In genomic region chr2:197480165-197481036, GRCh38 we compare ENCODE assay signal across 1 cellular context.
TF ChIP-seq lines count a peak whose summit lies in the region.

No MANE protein-coding gene starts in this region.

TF ChIP-seq in HepG2, 621 proteins besides CTCF, POLR2A, EP300 and RAD21 (continues in another document):
- peak; percentile 38; the same call in 1 of the 2 replicates for TF ChIP-seq EHMT2 (IDR thresholded peaks at IDR 0.05; ENCODE audit: borderline replicate concordance, low read depth, low read length)
- 0 out of 2 replicates have a peak, but pooled peaks have one; percentile 7 for TF ChIP-seq THRA (CRISPR knock-in tag; IDR thresholded peaks at IDR 0.05; ENCODE audit: borderline replicate concordance)
- TF ChIP-seq PAWR (CRISPR knock-in tag; IDR thresholded peaks at IDR 0.05; ENCODE audit: borderline replicate concordance) = no peak
- TF ChIP-seq POGZ (CRISPR knock-in tag; IDR thresholded peaks at IDR 0.05) = no peak
- no peak for TF ChIP-seq ZFAT (CRISPR knock-in tag; conservative IDR thresholded peaks at IDR 0.05)
- no peak for TF ChIP-seq FOXK2 (IDR thresholded peaks at IDR 0.05)
- TF ChIP-seq ZNF547 (CRISPR knock-in tag; IDR thresholded peaks at IDR 0.05) = peak; percentile 61; the same call in 1 of the 2 replicates
- 0 out of 2 replicates have a peak, but pooled peaks have one; percentile 26 for TF ChIP-seq KDM2A (CRISPR knock-in tag; IDR thresholded peaks at IDR 0.05; ENCODE audit: borderline replicate concordance, low read depth)
- TF ChIP-seq HIVEP1 (CRISPR knock-in tag; IDR thresholded peaks at IDR 0.05) = 0 out of 2 replicates have a peak, but pooled peaks have one; percentile 28
- no peak for TF ChIP-seq ZNF460 (CRISPR knock-in tag; IDR thresholded peaks at IDR 0.05; ENCODE audit: borderline replicate concordance)
- TF ChIP-seq ZNF558 (CRISPR knock-in tag; IDR thresholded peaks at IDR 0.05; ENCODE audit: borderline replicate concordance) = no peak
- 0 out of 2 replicates have a peak, but pooled peaks have one; percentile 20 for TF ChIP-seq HNF4A (CRISPR knock-in tag; IDR thresholded peaks at IDR 0.05)
- TF ChIP-seq, protein P1, sequence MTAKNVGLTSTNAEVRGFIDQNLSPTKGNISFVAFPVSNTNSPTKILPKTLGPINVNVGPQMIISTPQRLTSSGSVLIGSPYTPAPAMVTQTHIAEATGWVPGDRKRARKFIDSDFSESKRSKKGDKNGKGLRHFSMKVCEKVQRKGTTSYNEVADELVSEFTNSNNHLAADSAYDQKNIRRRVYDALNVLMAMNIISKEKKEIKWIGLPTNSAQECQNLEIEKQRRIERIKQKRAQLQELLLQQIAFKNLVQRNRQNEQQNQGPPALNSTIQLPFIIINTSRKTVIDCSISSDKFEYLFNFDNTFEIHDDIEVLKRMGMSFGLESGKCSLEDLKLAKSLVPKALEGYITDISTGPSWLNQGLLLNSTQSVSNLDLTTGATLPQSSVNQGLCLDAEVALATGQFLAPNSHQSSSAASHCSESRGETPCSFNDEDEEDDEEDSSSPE (CRISPR knock-in tag; IDR thresholded peaks at IDR 0.05) = no peak; the same call in 1 of the 2 replicates
- TF ChIP-seq ZNF12 (CRISPR knock-in tag; IDR thresholded peaks at IDR 0.05) = peak; percentile 7; the same call in 1 of the 2 replicates
- peak; percentile 37; the same call in 1 of the 2 replicates for TF ChIP-seq PHF8 (CRISPR knock-in tag; IDR thresholded peaks at IDR 0.05)
- no peak for TF ChIP-seq MAZ (IDR thresholded peaks at IDR 0.05; ENCODE audit: borderline replicate concordance, low read depth, low read length)
- 0 out of 2 replicates have a peak, but pooled peaks have one; percentile 1 for TF ChIP-seq MAZ (CRISPR knock-in tag; IDR thresholded peaks at IDR 0.05; ENCODE audit: low read depth)
- TF ChIP-seq ZNF235 (CRISPR knock-in tag; IDR thresholded peaks at IDR 0.05; ENCODE audit: borderline replicate concordance) = no peak
- TF ChIP-seq AKAP8 (CRISPR knock-in tag; IDR thresholded peaks at IDR 0.05) = 0 out of 2 replicates have a peak, but pooled peaks have one; percentile 5
- TF ChIP-seq ZBED4 (CRISPR knock-in tag; IDR thresholded peaks at IDR 0.05; ENCODE audit: borderline replicate concordance) = peak; percentile 18; the same call in 1 of the 2 replicates
- peak; percentile 63 for TF ChIP-seq TEAD3 (CRISPR knock-in tag; optimal IDR thresholded peaks at IDR 0.05; ENCODE audit: borderline replicate concordance)
- TF ChIP-seq NR2F2 (IDR thresholded peaks at IDR 0.05; ENCODE audit: borderline replicate concordance, low read depth) = 0 out of 2 replicates have a peak, but pooled peaks have one; percentile 7
- peak; percentile 61 for TF ChIP-seq ZEB1 (IDR thresholded peaks at IDR 0.05; ENCODE audit: insufficient replicate concordance, low read depth)
- no peak for TF ChIP-seq ZNF251 (CRISPR knock-in tag; IDR thresholded peaks at IDR 0.05)
- no peak for TF ChIP-seq GATAD1 (CRISPR knock-in tag; IDR thresholded peaks at IDR 0.05)
- TF ChIP-seq ZNF121 (CRISPR knock-in tag; IDR thresholded peaks at IDR 0.05) = peak; percentile 78; the same call in 1 of the 2 replicates
- TF ChIP-seq MXD1 (CRISPR knock-in tag; IDR thresholded peaks at IDR 0.05) = no peak
- no peak for TF ChIP-seq ZNF484 (CRISPR knock-in tag; IDR thresholded peaks at IDR 0.05; ENCODE audit: borderline replicate concordance, low read depth)
- TF ChIP-seq HNF4G (IDR thresholded peaks at IDR 0.05; ENCODE audit: borderline replicate concordance, low read depth, low read length) = 0 out of 2 replicates have a peak, but pooled peaks have one; percentile 33
- TF ChIP-seq HNF4G (CRISPR knock-in tag; IDR thresholded peaks at IDR 0.05; ENCODE audit: borderline replicate concordance, low read depth) = no peak
- TF ChIP-seq, protein P2, sequence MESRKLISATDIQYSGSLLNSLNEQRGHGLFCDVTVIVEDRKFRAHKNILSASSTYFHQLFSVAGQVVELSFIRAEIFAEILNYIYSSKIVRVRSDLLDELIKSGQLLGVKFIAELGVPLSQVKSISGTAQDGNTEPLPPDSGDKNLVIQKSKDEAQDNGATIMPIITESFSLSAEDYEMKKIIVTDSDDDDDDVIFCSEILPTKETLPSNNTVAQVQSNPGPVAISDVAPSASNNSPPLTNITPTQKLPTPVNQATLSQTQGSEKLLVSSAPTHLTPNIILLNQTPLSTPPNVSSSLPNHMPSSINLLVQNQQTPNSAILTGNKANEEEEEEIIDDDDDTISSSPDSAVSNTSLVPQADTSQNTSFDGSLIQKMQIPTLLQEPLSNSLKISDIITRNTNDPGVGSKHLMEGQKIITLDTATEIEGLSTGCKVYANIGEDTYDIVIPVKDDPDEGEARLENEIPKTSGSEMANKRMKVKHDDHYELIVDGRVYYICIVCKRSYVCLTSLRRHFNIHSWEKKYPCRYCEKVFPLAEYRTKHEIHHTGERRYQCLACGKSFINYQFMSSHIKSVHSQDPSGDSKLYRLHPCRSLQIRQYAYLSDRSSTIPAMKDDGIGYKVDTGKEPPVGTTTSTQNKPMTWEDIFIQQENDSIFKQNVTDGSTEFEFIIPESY (CRISPR knock-in tag; IDR thresholded peaks at IDR 0.05) = 0 out of 2 replicates have a peak, but pooled peaks have one; percentile 5
- TF ChIP-seq, protein P3, sequence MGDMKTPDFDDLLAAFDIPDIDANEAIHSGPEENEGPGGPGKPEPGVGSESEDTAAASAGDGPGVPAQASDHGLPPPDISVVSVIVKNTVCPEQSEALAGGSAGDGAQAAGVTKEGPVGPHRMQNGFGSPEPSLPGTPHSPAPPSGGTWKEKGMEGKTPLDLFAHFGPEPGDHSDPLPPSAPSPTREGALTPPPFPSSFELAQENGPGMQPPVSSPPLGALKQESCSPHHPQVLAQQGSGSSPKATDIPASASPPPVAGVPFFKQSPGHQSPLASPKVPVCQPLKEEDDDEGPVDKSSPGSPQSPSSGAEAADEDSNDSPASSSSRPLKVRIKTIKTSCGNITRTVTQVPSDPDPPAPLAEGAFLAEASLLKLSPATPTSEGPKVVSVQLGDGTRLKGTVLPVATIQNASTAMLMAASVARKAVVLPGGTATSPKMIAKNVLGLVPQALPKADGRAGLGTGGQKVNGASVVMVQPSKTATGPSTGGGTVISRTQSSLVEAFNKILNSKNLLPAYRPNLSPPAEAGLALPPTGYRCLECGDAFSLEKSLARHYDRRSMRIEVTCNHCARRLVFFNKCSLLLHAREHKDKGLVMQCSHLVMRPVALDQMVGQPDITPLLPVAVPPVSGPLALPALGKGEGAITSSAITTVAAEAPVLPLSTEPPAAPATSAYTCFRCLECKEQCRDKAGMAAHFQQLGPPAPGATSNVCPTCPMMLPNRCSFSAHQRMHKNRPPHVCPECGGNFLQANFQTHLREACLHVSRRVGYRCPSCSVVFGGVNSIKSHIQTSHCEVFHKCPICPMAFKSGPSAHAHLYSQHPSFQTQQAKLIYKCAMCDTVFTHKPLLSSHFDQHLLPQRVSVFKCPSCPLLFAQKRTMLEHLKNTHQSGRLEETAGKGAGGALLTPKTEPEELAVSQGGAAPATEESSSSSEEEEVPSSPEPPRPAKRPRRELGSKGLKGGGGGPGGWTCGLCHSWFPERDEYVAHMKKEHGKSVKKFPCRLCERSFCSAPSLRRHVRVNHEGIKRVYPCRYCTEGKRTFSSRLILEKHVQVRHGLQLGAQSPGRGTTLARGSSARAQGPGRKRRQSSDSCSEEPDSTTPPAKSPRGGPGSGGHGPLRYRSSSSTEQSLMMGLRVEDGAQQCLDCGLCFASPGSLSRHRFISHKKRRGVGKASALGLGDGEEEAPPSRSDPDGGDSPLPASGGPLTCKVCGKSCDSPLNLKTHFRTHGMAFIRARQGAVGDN (CRISPR knock-in tag; IDR thresholded peaks at IDR 0.05) = 0 out of 2 replicates have a peak, but pooled peaks have one; percentile 6
- no peak for TF ChIP-seq BCLAF1 (IDR thresholded peaks at IDR 0.05)
- no peak for TF ChIP-seq NFAT5 (CRISPR knock-in tag; IDR thresholded peaks at IDR 0.05)
- TF ChIP-seq SP4 (CRISPR knock-in tag; IDR thresholded peaks at IDR 0.05) = 0 out of 2 replicates have a peak, but pooled peaks have one; percentile 40
- no peak for TF ChIP-seq ZNF530 (CRISPR knock-in tag; IDR thresholded peaks at IDR 0.05; ENCODE audit: low read depth)
- TF ChIP-seq RFX3 (CRISPR knock-in tag; IDR thresholded peaks at IDR 0.05) = no peak
